In genomic region chr6:31762356-31762755, GRCh38 we compare ENCODE assay signal across 1 cellular context.
TF ChIP-seq lines count a peak whose summit lies in the region.

SAPCD1 (plus strand) TSS chr6:31762656; CDS start chr6:31763055, 399 bp downstream.

TF ChIP-seq in IMR-90, 13 proteins besides CTCF, POLR2A, EP300 and RAD21:
- TF ChIP-seq SMC3 (IDR thresholded peaks at IDR 0.05; ENCODE audit: low read depth, low read length), result no peak
- TF ChIP-seq CHD1 (IDR thresholded peaks at IDR 0.05; ENCODE audit: low read depth, low read length), result no peak
- no peak for TF ChIP-seq ELK1 (IDR thresholded peaks at IDR 0.05; ENCODE audit: borderline replicate concordance, low read depth, low read length)
- no peak for TF ChIP-seq BHLHE40 (IDR thresholded peaks at IDR 0.05; ENCODE audit: low read depth, low read length)
- TF ChIP-seq FOS (IDR thresholded peaks at IDR 0.05; ENCODE audit: low read depth, low read length), result no peak
- TF ChIP-seq MXI1 (IDR thresholded peaks at IDR 0.05; ENCODE audit: borderline replicate concordance, low read depth, low read length), result no peak
- no peak for TF ChIP-seq NFE2L2 (IDR thresholded peaks at IDR 0.05; ENCODE audit: low read depth, low read length)
- TF ChIP-seq CEBPB (IDR thresholded peaks at IDR 0.05; ENCODE audit: low read depth, low read length), result no peak
- TF ChIP-seq RCOR1 (IDR thresholded peaks at IDR 0.05; ENCODE audit: insufficient replicate concordance, low read length), result no peak
- TF ChIP-seq MAZ (IDR thresholded peaks at IDR 0.05; ENCODE audit: borderline replicate concordance, low read depth, low read length), result no peak
- TF ChIP-seq MAFK (IDR thresholded peaks at IDR 0.05; ENCODE audit: low read depth, low read length), result no peak
